ENCODE assay signal across 8 cellular contexts in genomic region chr7:50068026-50068425, GRCh38. TPM values are rescaled to one million over a fixed set of nuclear protein-coding genes. Genes with fewer than 3 reads are reported as not detected.
DNase-seq lines count a peak whose midpoint lies in the region; ATAC-seq, FAIRE-seq and TF ChIP-seq lines count a peak whose summit lies in the region.

No MANE protein-coding gene starts in this region.

- no peaks in the 10 kb centered on the region for H3K27me3 ChIP-seq in HL-60 (ENCODE audit: insufficient read depth, poor library complexity, severe bottlenecking)

- DNase-seq in activated naive CD4-positive, alpha-beta T cell treated with anti-CD3 and anti-CD28 coated beads for 36 hours: peak; percentile 53
- DNase-seq in activated naive CD4-positive, alpha-beta T cell treated with Interleukin-2 at 50 U/mL for 16 hours: no peak
- DNase-seq in HL-60 (ENCODE audit: low read depth in 1 of 2, low spot score in 1 of 2) (no peak), islet precursor cell (peak; percentile 71), urothelium cell line (ENCODE audit: low spot score) (peak; percentile 59), NCI-H2081 (lab: John Stamatoyannopoulos, UW) (no peak)
- peak; percentile 42 for DNase-seq in activated CD8-positive, alpha-beta T cell treated with anti-CD3 and anti-CD28 coated beads for 36 hours

- FAIRE-seq in urothelium cell line (lab: Jason Lieb, UNC): peak; percentile 13

- POLR2A ChIA-PET in activated CD8-positive, alpha-beta T cell treated with anti-CD3 and anti-CD28 coated beads for 36 hours (lab: Charles Lee): no interaction called here

- TF ChIP-seq CTCF in HL-60 (IDR thresholded peaks at IDR 0.05; ENCODE audit: insufficient read depth, low read length): peak; percentile 33
- TF ChIP-seq CTCF in activated CD8-positive, alpha-beta T cell treated with anti-CD3 and anti-CD28 coated beads for 36 hours (IDR thresholded peaks at IDR 0.05): no peak

- no peaks in the 10 kb centered on the region for H3K36me3 Mint-ChIP-seq in activated naive CD4-positive, alpha-beta T cell treated with anti-CD3 and anti-CD28 coated beads for 36 hours (ENCODE audit: low read depth)
- H3K36me3 Mint-ChIP-seq in activated CD8-positive, alpha-beta T cell treated with anti-CD3 and anti-CD28 coated beads for 36 hours (ENCODE audit: low read depth): peaks cover 8% of the 10 kb centered on the region

- CTCF ChIA-PET in activated naive CD4-positive, alpha-beta T cell treated with anti-CD3 and anti-CD28 coated beads for 36 hours (lab: Charles Lee): interaction anchor here (0.5 to 4.2 kb wide), 4 partner anchors 13 to 1092 kb away, joined by 3 to 18 read pairs (median 6); partner anchors contain the start of gene ZPBP
- CTCF ChIA-PET in activated CD8-positive, alpha-beta T cell treated with anti-CD3 and anti-CD28 coated beads for 36 hours (lab: Charles Lee): interaction anchor here (0.9 to 2.0 kb wide), 7 partner anchors 10 to 351 kb away, joined by 3 to 9 read pairs (median 3); partner anchors contain the start of gene ZPBP

- H3K27ac ChIP-seq in HL-60 (replicated peaks): no peak overlapping the region

- no peak overlapping the region for H3K27ac Mint-ChIP-seq in activated naive CD4-positive, alpha-beta T cell treated with anti-CD3 and anti-CD28 coated beads for 36 hours
- no peak overlapping the region for H3K27ac Mint-ChIP-seq in activated CD8-positive, alpha-beta T cell treated with anti-CD3 and anti-CD28 coated beads for 36 hours

- peaks cover 21% of the 10 kb centered on the region for H3K9me3 Mint-ChIP-seq in activated naive CD4-positive, alpha-beta T cell treated with anti-CD3 and anti-CD28 coated beads for 36 hours
- H3K9me3 Mint-ChIP-seq in activated CD8-positive, alpha-beta T cell treated with anti-CD3 and anti-CD28 coated beads for 36 hours: peaks cover 24% of the 10 kb centered on the region

- peaks cover 21% of the 10 kb centered on the region for H3K4me1 Mint-ChIP-seq in activated naive CD4-positive, alpha-beta T cell treated with anti-CD3 and anti-CD28 coated beads for 36 hours (ENCODE audit: low read depth)
- H3K4me1 Mint-ChIP-seq in activated CD8-positive, alpha-beta T cell treated with anti-CD3 and anti-CD28 coated beads for 36 hours (ENCODE audit: low read depth): peaks cover 22% of the 10 kb centered on the region

- H3K4me3 ChIP-seq in HL-60 (replicated peaks; ENCODE audit: insufficient read depth, low read length): no peak overlapping the region

- no peaks in the 10 kb centered on the region for H3K27me3 Mint-ChIP-seq in activated naive CD4-positive, alpha-beta T cell treated with anti-CD3 and anti-CD28 coated beads for 36 hours (ENCODE audit: low read depth)
- no peaks in the 10 kb centered on the region for H3K27me3 Mint-ChIP-seq in activated CD8-positive, alpha-beta T cell treated with anti-CD3 and anti-CD28 coated beads for 36 hours

- H3K4me3 Mint-ChIP-seq in activated naive CD4-positive, alpha-beta T cell treated with anti-CD3 and anti-CD28 coated beads for 36 hours: peak overlapping the region; percentile 81
- no peak overlapping the region for H3K4me3 Mint-ChIP-seq in activated CD8-positive, alpha-beta T cell treated with anti-CD3 and anti-CD28 coated beads for 36 hours

- peak; percentile 57 for ATAC-seq in activated CD8-positive, alpha-beta T cell treated with anti-CD3 and anti-CD28 coated beads for 36 hours
- ATAC-seq in HG03280 (IDR thresholded peaks at IDR 0.05; ENCODE audit: unreplicated experiment): no peak

- intact Hi-C loops in activated naive CD4-positive, alpha-beta T cell treated with anti-CD3 and anti-CD28 coated beads for 36 hours (cut with micrococcal nuclease): loop anchor here (5.0 kb wide), 1 partner anchor 1054 kb away; no protein-coding TSS in a partner anchor
- intact Hi-C loops in activated CD8-positive, alpha-beta T cell treated with anti-CD3 and anti-CD28 coated beads for 36 hours (cut with micrococcal nuclease): no loop called here

RNA-seq across cellular contexts. Expression of gene ZPBP, which starts 25.0 kb away (rescaled TPM):
- total RNA-seq in activated naive CD4-positive, alpha-beta T cell treated with anti-CD3 and anti-CD28 coated beads for 36 hours: not detected
- total RNA-seq in activated CD8-positive, alpha-beta T cell treated with anti-CD3 and anti-CD28 coated beads for 36 hours: under 1 TPM in 1 of 2 experiments, not detected in 1; 0.36 TPM

Comparison
In these comparisons a context has a peak if more than half of its experiments do, and no peak if none do; other contexts are left out.
1. DNase-seq: peak in activated naive CD4-positive, alpha-beta T cell treated with anti-CD3 and anti-CD28 coated beads for 36 hours (single experiment), activated CD8-positive, alpha-beta T cell treated with anti-CD3 and anti-CD28 coated beads for 36 hours (single experiment), islet precursor cell (single experiment) and urothelium cell line (single experiment); none in activated naive CD4-positive, alpha-beta T cell treated with Interleukin-2 at 50 U/mL for 16 hours (single experiment), HL-60 (0 of 2) and NCI-H2081 (0 of 2).